Comparison of ENCODE assay signal across 1 cellular context in the genomic region with DNA sequence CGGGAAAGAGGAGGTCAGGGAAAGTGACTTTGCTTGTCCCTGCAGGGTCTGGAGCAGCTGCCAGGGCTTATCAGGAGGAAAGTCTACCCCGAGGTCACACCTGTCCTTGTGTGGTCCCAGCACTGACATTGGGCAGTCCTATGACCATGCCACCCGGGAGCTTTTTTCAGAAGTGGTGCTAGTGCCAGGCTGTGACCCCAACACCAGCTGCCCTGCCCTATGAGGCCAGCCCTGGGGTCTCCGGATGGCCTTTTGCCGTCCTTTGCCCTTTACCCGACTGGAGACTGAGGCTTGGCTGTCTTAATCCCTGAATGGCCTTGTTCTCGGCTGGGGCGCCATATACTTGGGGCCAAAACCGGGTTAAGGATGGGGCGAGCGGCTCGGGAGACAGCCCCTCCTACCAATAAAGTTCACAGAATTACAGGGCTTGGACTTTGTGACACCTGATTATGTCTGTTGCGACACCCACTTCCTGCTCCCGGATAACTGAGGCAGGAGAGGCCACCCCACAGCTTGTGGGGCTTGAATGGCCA.
TF ChIP-seq lines count a peak whose summit lies in the region.

No MANE protein-coding gene starts in this region.

TF ChIP-seq in HepG2, 621 proteins besides CTCF, POLR2A, EP300 and RAD21:
- no peak for TF ChIP-seq MED1 (CRISPR knock-in tag; IDR thresholded peaks at IDR 0.05)
- TF ChIP-seq, protein P1, sequence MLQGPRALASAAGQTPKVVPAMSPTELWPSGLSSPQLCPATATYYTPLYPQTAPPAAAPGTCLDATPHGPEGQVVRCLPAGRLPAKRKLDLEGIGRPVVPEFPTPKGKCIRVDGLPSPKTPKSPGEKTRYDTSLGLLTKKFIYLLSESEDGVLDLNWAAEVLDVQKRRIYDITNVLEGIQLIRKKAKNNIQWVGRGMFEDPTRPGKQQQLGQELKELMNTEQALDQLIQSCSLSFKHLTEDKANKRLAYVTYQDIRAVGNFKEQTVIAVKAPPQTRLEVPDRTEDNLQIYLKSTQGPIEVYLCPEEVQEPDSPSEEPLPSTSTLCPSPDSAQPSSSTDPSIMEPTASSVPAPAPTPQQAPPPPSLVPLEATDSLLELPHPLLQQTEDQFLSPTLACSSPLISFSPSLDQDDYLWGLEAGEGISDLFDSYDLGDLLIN (CRISPR knock-in tag; IDR thresholded peaks at IDR 0.05; ENCODE audit: borderline replicate concordance), result no peak
- TF ChIP-seq MIER2 (CRISPR knock-in tag; IDR thresholded peaks at IDR 0.05), result no peak
- TF ChIP-seq SATB2 (CRISPR knock-in tag; IDR thresholded peaks at IDR 0.05), result no peak
- TF ChIP-seq ZNF33A (CRISPR knock-in tag; IDR thresholded peaks at IDR 0.05; ENCODE audit: borderline replicate concordance), result no peak
- peak; percentile 59; the same call in 1 of the 2 replicates for TF ChIP-seq ZNF629 (CRISPR knock-in tag; conservative IDR thresholded peaks at IDR 0.05)
- TF ChIP-seq, protein P2, sequence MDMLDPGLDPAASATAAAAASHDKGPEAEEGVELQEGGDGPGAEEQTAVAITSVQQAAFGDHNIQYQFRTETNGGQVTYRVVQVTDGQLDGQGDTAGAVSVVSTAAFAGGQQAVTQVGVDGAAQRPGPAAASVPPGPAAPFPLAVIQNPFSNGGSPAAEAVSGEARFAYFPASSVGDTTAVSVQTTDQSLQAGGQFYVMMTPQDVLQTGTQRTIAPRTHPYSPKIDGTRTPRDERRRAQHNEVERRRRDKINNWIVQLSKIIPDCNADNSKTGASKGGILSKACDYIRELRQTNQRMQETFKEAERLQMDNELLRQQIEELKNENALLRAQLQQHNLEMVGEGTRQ (IDR thresholded peaks at IDR 0.05; ENCODE audit: low read depth, low read length), result no peak
- TF ChIP-seq, protein P2 (CRISPR knock-in tag; IDR thresholded peaks at IDR 0.05; ENCODE audit: borderline replicate concordance), result no peak
- TF ChIP-seq, protein P3, sequence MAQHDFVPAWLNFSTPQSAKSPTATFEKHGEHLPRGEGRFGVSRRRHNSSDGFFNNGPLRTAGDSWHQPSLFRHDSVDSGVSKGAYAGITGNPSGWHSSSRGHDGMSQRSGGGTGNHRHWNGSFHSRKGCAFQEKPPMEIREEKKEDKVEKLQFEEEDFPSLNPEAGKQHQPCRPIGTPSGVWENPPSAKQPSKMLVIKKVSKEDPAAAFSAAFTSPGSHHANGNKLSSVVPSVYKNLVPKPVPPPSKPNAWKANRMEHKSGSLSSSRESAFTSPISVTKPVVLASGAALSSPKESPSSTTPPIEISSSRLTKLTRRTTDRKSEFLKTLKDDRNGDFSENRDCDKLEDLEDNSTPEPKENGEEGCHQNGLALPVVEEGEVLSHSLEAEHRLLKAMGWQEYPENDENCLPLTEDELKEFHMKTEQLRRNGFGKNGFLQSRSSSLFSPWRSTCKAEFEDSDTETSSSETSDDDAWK (CRISPR knock-in tag; IDR thresholded peaks at IDR 0.05), result no peak
- TF ChIP-seq, protein P4, sequence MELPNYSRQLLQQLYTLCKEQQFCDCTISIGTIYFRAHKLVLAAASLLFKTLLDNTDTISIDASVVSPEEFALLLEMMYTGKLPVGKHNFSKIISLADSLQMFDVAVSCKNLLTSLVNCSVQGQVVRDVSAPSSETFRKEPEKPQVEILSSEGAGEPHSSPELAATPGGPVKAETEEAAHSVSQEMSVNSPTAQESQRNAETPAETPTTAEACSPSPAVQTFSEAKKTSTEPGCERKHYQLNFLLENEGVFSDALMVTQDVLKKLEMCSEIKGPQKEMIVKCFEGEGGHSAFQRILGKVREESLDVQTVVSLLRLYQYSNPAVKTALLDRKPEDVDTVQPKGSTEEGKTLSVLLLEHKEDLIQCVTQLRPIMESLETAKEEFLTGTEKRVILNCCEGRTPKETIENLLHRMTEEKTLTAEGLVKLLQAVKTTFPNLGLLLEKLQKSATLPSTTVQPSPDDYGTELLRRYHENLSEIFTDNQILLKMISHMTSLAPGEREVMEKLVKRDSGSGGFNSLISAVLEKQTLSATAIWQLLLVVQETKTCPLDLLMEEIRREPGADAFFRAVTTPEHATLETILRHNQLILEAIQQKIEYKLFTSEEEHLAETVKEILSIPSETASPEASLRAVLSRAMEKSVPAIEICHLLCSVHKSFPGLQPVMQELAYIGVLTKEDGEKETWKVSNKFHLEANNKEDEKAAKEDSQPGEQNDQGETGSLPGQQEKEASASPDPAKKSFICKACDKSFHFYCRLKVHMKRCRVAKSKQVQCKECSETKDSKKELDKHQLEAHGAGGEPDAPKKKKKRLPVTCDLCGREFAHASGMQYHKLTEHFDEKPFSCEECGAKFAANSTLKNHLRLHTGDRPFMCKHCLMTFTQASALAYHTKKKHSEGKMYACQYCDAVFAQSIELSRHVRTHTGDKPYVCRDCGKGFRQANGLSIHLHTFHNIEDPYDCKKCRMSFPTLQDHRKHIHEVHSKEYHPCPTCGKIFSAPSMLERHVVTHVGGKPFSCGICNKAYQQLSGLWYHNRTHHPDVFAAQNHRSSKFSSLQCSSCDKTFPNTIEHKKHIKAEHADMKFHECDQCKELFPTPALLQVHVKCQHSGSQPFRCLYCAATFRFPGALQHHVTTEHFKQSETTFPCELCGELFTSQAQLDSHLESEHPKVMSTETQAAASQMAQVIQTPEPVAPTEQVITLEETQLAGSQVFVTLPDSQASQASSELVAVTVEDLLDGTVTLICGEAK (IDR thresholded peaks at IDR 0.05), result no peak
- TF ChIP-seq, protein P4 (CRISPR knock-in tag; IDR thresholded peaks at IDR 0.05), result peak; percentile 96
- TF ChIP-seq ELF3 (CRISPR knock-in tag; IDR thresholded peaks at IDR 0.05), result no peak
- TF ChIP-seq MZF1 (CRISPR knock-in tag; IDR thresholded peaks at IDR 0.05; ENCODE audit: borderline replicate concordance), result no peak
- no peak for TF ChIP-seq CHCHD3 (CRISPR knock-in tag; IDR thresholded peaks at IDR 0.05)
- TF ChIP-seq CEBPB (IDR thresholded peaks at IDR 0.05; ENCODE audit: borderline replicate concordance, low read depth, low read length), result peak; percentile 57; the same call in 1 of the 2 replicates
- TF ChIP-seq CEBPG (CRISPR knock-in tag; IDR thresholded peaks at IDR 0.05), result 0 out of 2 replicates have a peak, but pooled peaks have one; percentile 23
- no peak for TF ChIP-seq PITX1 (CRISPR knock-in tag; IDR thresholded peaks at IDR 0.05)
- no peak for TF ChIP-seq SNAPC2 (CRISPR knock-in tag; IDR thresholded peaks at IDR 0.05)
- TF ChIP-seq, protein P5, sequence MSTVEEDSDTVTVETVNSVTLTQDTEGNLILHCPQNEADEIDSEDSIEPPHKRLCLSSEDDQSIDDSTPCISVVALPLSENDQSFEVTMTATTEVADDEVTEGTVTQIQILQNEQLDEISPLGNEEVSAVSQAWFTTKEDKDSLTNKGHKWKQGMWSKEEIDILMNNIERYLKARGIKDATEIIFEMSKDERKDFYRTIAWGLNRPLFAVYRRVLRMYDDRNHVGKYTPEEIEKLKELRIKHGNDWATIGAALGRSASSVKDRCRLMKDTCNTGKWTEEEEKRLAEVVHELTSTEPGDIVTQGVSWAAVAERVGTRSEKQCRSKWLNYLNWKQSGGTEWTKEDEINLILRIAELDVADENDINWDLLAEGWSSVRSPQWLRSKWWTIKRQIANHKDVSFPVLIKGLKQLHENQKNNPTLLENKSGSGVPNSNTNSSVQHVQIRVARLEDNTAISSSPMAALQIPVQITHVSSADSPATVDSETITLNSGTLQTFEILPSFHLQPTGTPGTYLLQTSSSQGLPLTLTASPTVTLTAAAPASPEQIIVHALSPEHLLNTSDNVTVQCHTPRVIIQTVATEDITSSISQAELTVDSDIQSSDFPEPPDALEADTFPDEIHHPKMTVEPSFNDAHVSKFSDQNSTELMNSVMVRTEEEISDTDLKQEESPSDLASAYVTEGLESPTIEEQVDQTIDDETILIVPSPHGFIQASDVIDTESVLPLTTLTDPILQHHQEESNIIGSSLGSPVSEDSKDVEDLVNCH (CRISPR knock-in tag; IDR thresholded peaks at IDR 0.05), result no peak
- TF ChIP-seq ATF7-NPFF (CRISPR knock-in tag; IDR thresholded peaks at IDR 0.05; ENCODE audit: low read depth), result no peak
